8 cellular contexts compared by ENCODE assay signal in the genomic region with DNA sequence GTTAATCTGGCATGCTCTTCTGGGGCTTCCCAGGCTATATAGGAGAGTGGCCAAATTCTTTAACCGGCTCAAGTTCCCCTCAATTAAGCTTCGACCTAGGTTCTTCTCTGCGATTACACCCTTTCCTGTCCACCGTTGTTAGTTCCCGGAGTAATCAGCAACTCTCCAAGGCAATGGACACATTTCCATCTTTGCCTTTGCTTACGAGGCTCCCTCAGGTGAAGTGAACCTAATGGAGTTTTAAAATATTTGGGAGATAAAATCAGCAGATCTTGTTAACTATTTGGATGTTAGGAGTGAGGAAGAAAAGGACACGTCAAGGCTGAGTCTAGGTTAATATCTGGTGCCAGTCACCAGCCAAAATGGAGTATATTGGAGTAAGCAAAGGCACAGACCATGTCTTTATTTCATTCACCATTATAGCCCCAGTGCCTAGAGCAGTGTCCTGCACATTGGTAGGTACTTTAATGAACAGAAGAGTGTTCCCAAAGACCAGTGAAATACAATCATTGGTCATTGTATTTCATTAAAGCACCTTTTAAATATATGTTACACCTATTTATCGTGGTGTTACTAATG. TPM values are rescaled to one million over a fixed set of nuclear protein-coding genes. Genes with fewer than 3 reads are reported as not detected.
DNase-seq lines count a peak whose midpoint lies in the region; ATAC-seq lines count a peak whose summit lies in the region.

No MANE protein-coding gene starts in this region.

- peaks cover 22 to 36% (median 32%) of the 10 kb centered on the region in 10 experiments for H3K4me1 ChIP-seq in BLaER1 treated with 17β-estradiol and CSF1 and Interleukin-3, amounts not matched to agents 10 nM and 100 nM
- no peaks in the 10 kb centered on the region for H3K4me1 ChIP-seq in mesenchymal stem cell (ENCODE audit: control insufficient read depth, insufficient read depth, low read depth, low read length)

- H3K14ac ChIP-seq in mesenchymal stem cell (ENCODE audit: low read length in 2 of 2) = no peak overlapping the region

- H3K36me3 ChIP-seq in BLaER1 treated with 17β-estradiol and CSF1 and Interleukin-3, amounts not matched to agents 10 nM and 100 nM = peaks cover 34 to 57% (median 42%) of the 10 kb centered on the region in 11 experiments
- H3K36me3 ChIP-seq in mesenchymal stem cell (ENCODE audit: control insufficient read depth in 1 of 2, insufficient read depth in 2 of 2, low read depth in 1 of 2, low read length in 2 of 2) = peaks cover 3 to 45% of the 10 kb centered on the region in 2 experiments

- no peak overlapping the region for H3K23ac ChIP-seq in mesenchymal stem cell (ENCODE audit: low read length in 2 of 2)

- no peak overlapping the region for H2AK5ac ChIP-seq in mesenchymal stem cell (ENCODE audit: low read length, severe bottlenecking)

- peak overlapping the region; percentile 74 to 95 (median 86) for H3K4me3 ChIP-seq in BLaER1 treated with 17β-estradiol and CSF1 and Interleukin-3, amounts not matched to agents 10 nM and 100 nM
- H3K4me3 ChIP-seq in mesenchymal stem cell (ENCODE audit: insufficient read depth in 1 of 2, low read depth in 1 of 2, low read length in 2 of 2) = peak overlapping the region; percentile 67 to 100

- no peak overlapping the region for H2BK15ac ChIP-seq in mesenchymal stem cell (ENCODE audit: low read depth, poor library complexity, severe bottlenecking)

- H3K9ac ChIP-seq in BLaER1 treated with 17β-estradiol and CSF1 and Interleukin-3, amounts not matched to agents 10 nM and 100 nM = peak overlapping the region; percentile 83 to 98 (median 93)
- H3K9ac ChIP-seq in mesenchymal stem cell (ENCODE audit: low read length) = peak overlapping the region; percentile 99

- H2BK12ac ChIP-seq in mesenchymal stem cell (ENCODE audit: low read length in 2 of 2) = no peak overlapping the region

- no peaks in the 10 kb centered on the region for H3K27me3 ChIP-seq in BLaER1 treated with 17β-estradiol and CSF1 and Interleukin-3, amounts not matched to agents 10 nM and 100 nM
- no peaks in the 10 kb centered on the region for H3K27me3 ChIP-seq in mesenchymal stem cell (ENCODE audit: control insufficient read depth in 1 of 2, insufficient read depth in 1 of 2, low read length in 2 of 2)

- H3K4ac ChIP-seq in mesenchymal stem cell (ENCODE audit: low read depth in 1 of 2, low read length in 2 of 2) = no peak overlapping the region

- H3K18ac ChIP-seq in mesenchymal stem cell (ENCODE audit: low read depth in 1 of 2, low read length in 2 of 2) = no peak overlapping the region

- H4K8ac ChIP-seq in mesenchymal stem cell (ENCODE audit: low read length) = no peak overlapping the region

- no peaks in the 10 kb centered on the region for H3K9me3 ChIP-seq in BLaER1 treated with 17β-estradiol and CSF1 and Interleukin-3, amounts not matched to agents 10 nM and 100 nM (replicated peaks in 1 of 11)
- H3K9me3 ChIP-seq in mesenchymal stem cell (ENCODE audit: control insufficient read depth, low read length) = no peaks in the 10 kb centered on the region

- peaks cover 0 to 29% (median 0%) of the 10 kb centered on the region in 11 experiments; a peak in 3 of 22 replicates for H4K20me1 ChIP-seq in BLaER1 treated with 17β-estradiol and CSF1 and Interleukin-3, amounts not matched to agents 10 nM and 100 nM

- H3K27ac ChIP-seq in BLaER1 treated with 17β-estradiol and CSF1 and Interleukin-3, amounts not matched to agents 10 nM and 100 nM = peak overlapping the region; percentile 84 to 95 (median 89)
- H3K27ac ChIP-seq in angular gyrus (ENCODE audit: low read depth, low read length) = peak overlapping the region; percentile 14
- H3K27ac ChIP-seq in mesenchymal stem cell (ENCODE audit: low read length, poor library complexity, severe bottlenecking) = no peak overlapping the region

- H3K4me2 ChIP-seq in BLaER1 treated with 17β-estradiol and CSF1 and Interleukin-3, amounts not matched to agents 10 nM and 100 nM = peak overlapping the region; percentile 79 to 93 (median 84)
- peak overlapping the region; percentile 71 for H3K4me2 ChIP-seq in mesenchymal stem cell (ENCODE audit: low read length, poor library complexity, severe bottlenecking)

- H2BK120ac ChIP-seq in mesenchymal stem cell (ENCODE audit: low read depth, low read length) = no peak overlapping the region

- H4K91ac ChIP-seq in mesenchymal stem cell (ENCODE audit: low read length) = no peak overlapping the region

- no peak for DNase-seq in mesenchymal stem cell
- no peak for DNase-seq in islet precursor cell
- no peak for DNase-seq in NCI-H146 (lab: John Stamatoyannopoulos, UW)
- no peak for DNase-seq in NCI-H345 treated with DMSO at 0.1 percent for 48 hours (lab: John Stamatoyannopoulos, UW; ENCODE audit: unreplicated experiment)
- DNase-seq in Ammon's horn (ENCODE audit: low spot score) = no peak

- H3K79me1 ChIP-seq in mesenchymal stem cell (replicated peaks; ENCODE audit: low read length, poor library complexity, severe bottlenecking) = peaks cover 11% of the 10 kb centered on the region

- peak; percentile 1 for ATAC-seq in HG02642 (IDR thresholded peaks at IDR 0.05; ENCODE audit: poor library complexity, unreplicated experiment)

- peak overlapping the region; percentile 30 for H2AFZ ChIP-seq in mesenchymal stem cell (ENCODE audit: low read depth, low read length)

- 13% methylated on average over 8 of the region's 8 CpGs for WGBS in mesenchymal stem cell

- H2BK5ac ChIP-seq in mesenchymal stem cell (ENCODE audit: low read depth, low read length, poor library complexity, severe bottlenecking) = no peak overlapping the region

RNA-seq across cellular contexts. Expression of gene UTP15, which starts 0.5 kb away (rescaled TPM):
- 8.2 TPM for polyA plus RNA-seq in mesenchymal stem cell (2013, experiment 1 of 2)
- 8.3 TPM for polyA plus RNA-seq in mesenchymal stem cell (2013, experiment 2 of 2)

RNA-seq across cellular contexts. Expression of gene ANKRA2, which starts 0.6 kb away (rescaled TPM):
- polyA plus RNA-seq in mesenchymal stem cell (2013, experiment 1 of 2) = 14.0 TPM
- 14.4 TPM for polyA plus RNA-seq in mesenchymal stem cell (2013, experiment 2 of 2)

RNA-seq across cellular contexts. Expression of gene ARHGEF28, which starts 59.9 kb away (rescaled TPM):
- 6.0 TPM for polyA plus RNA-seq in mesenchymal stem cell (2013, experiment 1 of 2)
- 5.8 TPM for polyA plus RNA-seq in mesenchymal stem cell (2013, experiment 2 of 2)
